ENCODE assay signal across 21 cellular contexts in genomic region chr11:116256155-116256554, GRCh38.
"Had no signal": no experiment of that assay in that cellular context is flagged by ENCODE, and none has a peak within 500 bp of the region (broad histone marks: within the 10 kb centered on the region; RNA-seq: fewer than 3 reads in every experiment).

No MANE protein-coding gene starts in this region.

- H3K4me1 ChIP-seq: SJSA1 had no signal

- DNase-seq: IMR-90, Kasumi-1, MV-4-11, NCI-H1048, NCI-H1105, NCI-H1436 treated with DMSO at 0.1 percent for 48 hours, NCI-H1694, NCI-H187 treated with DMSO at 0.1 percent for 48 hours, NCI-H2029 treated with DMSO at 0.1 percent for 48 hours, NCI-H2171 treated with DMSO at 0.1 percent for 48 hours, NCI-H345, NCI-H446 treated with DMSO at 0.1 percent for 48 hours, NCI-H524 treated with DMSO at 0.1 percent for 48 hours, NCI-H774, Right ventricle myocardium superior, RPMI8226, SIG-M5, SW 1271 had no signal

- H3K9me3 ChIP-seq: SJSA1 had no signal

- H3K4me3 ChIP-seq: SJSA1, SK-N-MC had no signal

- H3K27me3 ChIP-seq: SJSA1 had no signal

- H3K27ac ChIP-seq: KMS-11, SJSA1, SK-N-MC had no signal

- H3K36me3 ChIP-seq: SJSA1 had no signal
